9 cellular contexts compared by ENCODE assay signal in the genomic region with DNA sequence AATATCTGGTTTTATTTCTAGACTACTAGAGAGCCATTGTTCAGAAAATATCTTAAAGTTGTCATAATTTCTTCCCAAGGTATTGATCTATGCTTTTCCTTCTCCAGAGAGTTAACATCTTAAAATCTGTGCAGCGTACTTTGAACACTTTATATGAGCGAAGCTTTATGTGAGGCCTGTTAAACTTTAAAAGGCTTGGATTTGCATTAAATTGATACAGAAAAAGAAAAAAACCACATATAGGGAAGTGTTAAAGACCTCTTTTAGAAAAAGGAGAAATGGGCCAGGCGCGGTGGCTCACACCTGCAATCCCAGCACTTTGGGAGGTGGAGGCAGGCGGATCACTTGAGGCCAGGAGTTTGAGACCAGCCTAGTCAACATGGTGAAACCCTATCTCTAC. TPM values are rescaled to one million over a fixed set of nuclear protein-coding genes. Genes with fewer than 3 reads are reported as not detected.
DNase-seq lines count a peak whose midpoint lies in the region; ATAC-seq and TF ChIP-seq lines count a peak whose summit lies in the region.
"Had no signal": no experiment of that assay in that cellular context is flagged by ENCODE, and none has a peak within 500 bp of the region (broad histone marks: within the 10 kb centered on the region; RNA-seq: fewer than 3 reads in every experiment).

No MANE protein-coding gene starts in this region.

- H3K79me2 ChIP-seq in fibroblast of lung (ENCODE audit: control insufficient read depth, insufficient read depth, low read length) (no peaks in the 10 kb centered on the region), smooth muscle cell (ENCODE audit: low read depth) (no peaks in the 10 kb centered on the region)

- ATAC-seq in GM19438 (IDR thresholded peaks at IDR 0.05; ENCODE audit: low read depth, unreplicated experiment) (peak; percentile 16), HG03521 (IDR thresholded peaks at IDR 0.05; ENCODE audit: unreplicated experiment) (no peak), esophagus mucosa (no peak)

- H2AFZ ChIP-seq in fibroblast of lung (ENCODE audit: low read length) = no peak overlapping the region
- H2AFZ ChIP-seq in smooth muscle cell (ENCODE audit: low read depth) = no peak overlapping the region

- no peaks in the 10 kb centered on the region for H3F3A ChIP-seq in smooth muscle cell (ENCODE audit: low read depth)

- H3K27me3 ChIP-seq in SJSA1 (replicated peaks) = no peaks in the 10 kb centered on the region
- H3K27me3 ChIP-seq in fibroblast of lung (ENCODE audit: control insufficient read depth, insufficient read depth, low read length) = no peaks in the 10 kb centered on the region
- no peaks in the 10 kb centered on the region for H3K27me3 ChIP-seq in smooth muscle cell (ENCODE audit: low read depth)
- H3K27me3 ChIP-seq: body of pancreas had no signal

- 95% methylated on average over 5 of the region's 5 CpGs for WGBS in smooth muscle cell (ENCODE audit: low lambda C conversion rate)

- H3K36me3 ChIP-seq in SJSA1 (no peaks in the 10 kb centered on the region), fibroblast of lung (ENCODE audit: control insufficient read depth, insufficient read depth, low read length) (peaks cover 2% of the 10 kb centered on the region), smooth muscle cell (ENCODE audit: low read depth) (no peaks in the 10 kb centered on the region)

- H3K9me3 ChIP-seq in SJSA1 (replicated peaks) = no peaks in the 10 kb centered on the region
- no peaks in the 10 kb centered on the region for H3K9me3 ChIP-seq in fibroblast of lung (ENCODE audit: control insufficient read depth, insufficient read depth, low read depth, low read length)
- no peaks in the 10 kb centered on the region for H3K9me3 ChIP-seq in smooth muscle cell (replicated peaks; ENCODE audit: low read depth)
- H3K9me3 ChIP-seq: body of pancreas had no signal

- H3K4me3 ChIP-seq in SJSA1 = peak overlapping the region; percentile 43
- peak overlapping the region in 2 of 4 experiments; percentile 46 to 72 for H3K4me3 ChIP-seq in fibroblast of lung (replicated peaks in 1 of 4; ENCODE audit: control extremely low read depth in 1 of 4, insufficient read depth in 1 of 4, low read depth in 3 of 4, low read length in 4 of 4)
- H3K4me3 ChIP-seq in smooth muscle cell = peak overlapping the region; percentile 46

- peak overlapping the region; percentile 63 for H3K4me2 ChIP-seq in fibroblast of lung (ENCODE audit: extremely low read depth, insufficient read depth, low read length)
- H3K4me2 ChIP-seq in smooth muscle cell = peak overlapping the region; percentile 71

- H4K20me1 ChIP-seq in fibroblast of lung (ENCODE audit: control insufficient read depth, extremely low read depth, insufficient read depth, low read length) (no peaks in the 10 kb centered on the region), smooth muscle cell (ENCODE audit: low read depth) (no peaks in the 10 kb centered on the region)

- H3K27ac ChIP-seq in SJSA1 (no peak overlapping the region), fibroblast of lung (ENCODE audit: insufficient read depth, low read length) (no peak overlapping the region), smooth muscle cell (ENCODE audit: low read depth) (no peak overlapping the region)

- H3K4me1 ChIP-seq in SJSA1 (replicated peaks) (0 out of 2 replicates have a peak, but pooled peaks cover 3% of the 10 kb centered on the region), fibroblast of lung (ENCODE audit: control insufficient read depth, extremely low read depth, insufficient read depth, low read length) (no peaks in the 10 kb centered on the region), smooth muscle cell (ENCODE audit: low read depth) (no peaks in the 10 kb centered on the region)

- H3K9ac ChIP-seq in fibroblast of lung (ENCODE audit: insufficient read depth, low read length) = no peak overlapping the region
- H3K9ac ChIP-seq in smooth muscle cell (ENCODE audit: low read depth) = no peak overlapping the region

- TF ChIP-seq CTCF in fibroblast of lung (conservative IDR thresholded peaks at IDR 0.05 in 1 of 2, IDR thresholded peaks at IDR 0.05 in 1 of 2; ENCODE audit: low read depth in 1 of 2, low read length in 2 of 2) (no peak), smooth muscle cell (IDR thresholded peaks at IDR 0.05; ENCODE audit: borderline replicate concordance, insufficient read depth, poor library complexity, severe bottlenecking) (no peak)

- no peak for DNase-seq in SJSA1 (ENCODE audit: low read depth in 1 of 2, low spot score in 2 of 2)
- DNase-seq in fibroblast of lung (ENCODE audit: low read depth in 2 of 2) = no peak
- DNase-seq in smooth muscle cell (lab: John Stamatoyannopoulos, UW; ENCODE audit: unreplicated experiment) = no peak
- no peak for DNase-seq in HCEC 1CT
- no peak for DNase-seq in Ammon's horn (ENCODE audit: low spot score)

RNA-seq across cellular contexts. Expression of a gene that starts 59.2 kb away (rescaled TPM):
- 35.4 and 49.6 TPM in 2 replicates for total RNA-seq in SJSA1 (2014; rRNA removed; shearing (Covaris generic))
- total RNA-seq in fibroblast of lung (48.5 and 51.7 TPM in 2 replicates), smooth muscle cell (44.3 and 58.1 TPM in 2 replicates), esophagus mucosa (28.8 TPM)
- polyA plus RNA-seq in fibroblast of lung (20.3 and 24.4 TPM in 2 replicates), smooth muscle cell (11.6 and 16.2 TPM in 2 replicates)
- polyA plus RNA-seq in fibroblast of lung (2012) = 9.8 and 11.4 TPM in 2 replicates
- 0.96 and 2.4 TPM in 2 replicates for polyA minus RNA-seq in fibroblast of lung (ENCODE audit: low replicate concordance)
